8 cellular contexts compared by ENCODE assay signal in the genomic region with DNA sequence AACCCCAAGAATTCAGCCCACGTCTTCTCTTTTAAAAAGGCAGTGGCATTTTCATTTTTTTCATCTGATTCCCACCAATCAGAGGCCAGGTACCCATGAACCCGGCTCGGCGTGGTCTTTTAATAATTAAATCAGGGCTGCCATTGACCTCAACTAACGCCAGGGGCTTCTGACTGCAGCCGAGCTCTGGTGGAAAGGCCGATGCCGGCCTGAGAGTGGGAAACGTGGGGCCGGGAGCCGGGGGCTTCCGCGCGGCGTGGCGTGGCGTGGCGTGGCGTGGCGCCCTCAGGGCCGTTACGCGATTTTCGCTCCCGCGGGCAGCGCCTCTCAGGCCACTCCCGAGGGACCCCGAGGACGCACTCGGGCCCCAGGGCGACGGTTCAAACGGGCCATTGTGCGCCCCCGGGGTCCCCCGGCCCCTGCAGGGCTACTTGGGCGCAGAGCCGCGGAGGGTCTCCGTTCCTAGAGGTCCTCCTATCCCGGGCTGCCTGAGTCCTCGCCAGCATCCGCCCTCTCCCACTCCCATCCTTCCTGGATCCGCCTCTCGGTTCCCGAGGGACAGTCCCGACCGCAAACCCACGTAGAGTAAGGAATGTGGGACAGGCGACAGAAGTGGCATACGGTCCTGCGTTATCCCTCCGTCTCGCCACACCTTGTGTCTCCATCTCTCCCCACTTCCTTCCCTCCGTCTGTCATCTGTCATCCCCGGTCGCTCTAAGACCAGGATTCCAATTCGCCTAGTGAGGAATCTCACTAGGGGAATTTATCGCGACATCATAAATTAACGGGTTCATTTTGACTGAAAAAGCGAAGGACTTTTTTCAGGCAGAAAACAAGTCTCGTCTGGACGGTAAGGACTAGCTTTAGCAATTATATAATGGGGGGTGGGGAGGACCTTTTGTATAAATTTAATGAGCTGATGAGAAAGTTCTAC. TPM values are rescaled to one million over a fixed set of nuclear protein-coding genes. Genes with fewer than 3 reads are reported as not detected.
A peak's percentile ranks its signal among the peaks of the same experiment; 100 is the strongest.
DNase-seq lines count a peak whose midpoint lies in the region; ATAC-seq and TF ChIP-seq lines count a peak whose summit lies in the region.

No MANE protein-coding gene starts in this region.

- under 1% methylated on average over 55 of the region's 65 CpGs for WGBS in smooth muscle cell (ENCODE audit: low lambda C conversion rate)

- no peaks in the 10 kb centered on the region for H3K36me3 ChIP-seq in smooth muscle cell (ENCODE audit: low read depth)

- peak overlapping the region; percentile 97 for H3K27ac ChIP-seq in VCaP
- peak overlapping the region; percentile 98 for H3K27ac ChIP-seq in caudate nucleus (ENCODE audit: low read depth, low read length)
- peak overlapping the region; percentile 78 for H3K27ac ChIP-seq in smooth muscle cell (ENCODE audit: low read depth)

- peaks cover 41% of the 10 kb centered on the region for H3K79me2 ChIP-seq in smooth muscle cell (ENCODE audit: low read depth)

- DNase-seq in NK-92 treated with Interleukin-12 subunit alpha and Interleukin-12 subunit beta, amount 100 ng/mL, for 24 hours (lab: John Stamatoyannopoulos, UW): peak; percentile 20
- DNase-seq in NK-92 (lab: John Stamatoyannopoulos, UW; ENCODE audit: unreplicated experiment): no peak
- DNase-seq in NCI-H146 treated with DMSO at 0.1 percent for 48 hours (lab: John Stamatoyannopoulos, UW; ENCODE audit: unreplicated experiment): peak; percentile 86
- DNase-seq in caudate nucleus (lab: John Stamatoyannopoulos, UW): peak in 56 of 61 donors; percentile 5 to 76 (median 42)
- DNase-seq in inferior parietal cortex (ENCODE audit: extremely low spot score): peak; percentile 73
- peak; percentile 50 for DNase-seq in smooth muscle cell (lab: John Stamatoyannopoulos, UW; ENCODE audit: unreplicated experiment)

- H3K9ac ChIP-seq in smooth muscle cell (ENCODE audit: low read depth): peak overlapping the region; percentile 71

- H2AFZ ChIP-seq in smooth muscle cell (ENCODE audit: low read depth): peak overlapping the region; percentile 81

- H3K4me2 ChIP-seq in smooth muscle cell: peak overlapping the region; percentile 84

- H3K9me3 ChIP-seq in smooth muscle cell (replicated peaks; ENCODE audit: low read depth): no peaks in the 10 kb centered on the region

- peak overlapping the region; percentile 99 for H3K4me3 ChIP-seq in smooth muscle cell

- TF ChIP-seq CTCF in VCaP (conservative IDR thresholded peaks at IDR 0.05): peak; percentile 43; the same call in 1 of the 2 replicates
- peak; percentile 35 for TF ChIP-seq CTCF in smooth muscle cell (IDR thresholded peaks at IDR 0.05; ENCODE audit: borderline replicate concordance, insufficient read depth, poor library complexity, severe bottlenecking)

- peaks cover 29% of the 10 kb centered on the region for H4K20me1 ChIP-seq in smooth muscle cell (ENCODE audit: low read depth)

- H3F3A ChIP-seq in smooth muscle cell (ENCODE audit: low read depth): peaks cover 6% of the 10 kb centered on the region

- peaks cover 19% of the 10 kb centered on the region for H3K4me1 ChIP-seq in smooth muscle cell (ENCODE audit: low read depth)

- H3K27me3 ChIP-seq in smooth muscle cell (ENCODE audit: low read depth): peaks cover 13% of the 10 kb centered on the region

- peak; percentile 53 for ATAC-seq in HG02798 (IDR thresholded peaks at IDR 0.05; ENCODE audit: poor library complexity, unreplicated experiment)

RNA-seq across cellular contexts. Expression of a gene that starts 0.9 kb away (rescaled TPM):
- 26.8 and 46.9 TPM in 2 replicates for total RNA-seq in smooth muscle cell
- 35.2 and 38.7 TPM in 2 replicates for polyA plus RNA-seq in smooth muscle cell
